1 cellular context compared by ENCODE assay signal in the genomic region with DNA sequence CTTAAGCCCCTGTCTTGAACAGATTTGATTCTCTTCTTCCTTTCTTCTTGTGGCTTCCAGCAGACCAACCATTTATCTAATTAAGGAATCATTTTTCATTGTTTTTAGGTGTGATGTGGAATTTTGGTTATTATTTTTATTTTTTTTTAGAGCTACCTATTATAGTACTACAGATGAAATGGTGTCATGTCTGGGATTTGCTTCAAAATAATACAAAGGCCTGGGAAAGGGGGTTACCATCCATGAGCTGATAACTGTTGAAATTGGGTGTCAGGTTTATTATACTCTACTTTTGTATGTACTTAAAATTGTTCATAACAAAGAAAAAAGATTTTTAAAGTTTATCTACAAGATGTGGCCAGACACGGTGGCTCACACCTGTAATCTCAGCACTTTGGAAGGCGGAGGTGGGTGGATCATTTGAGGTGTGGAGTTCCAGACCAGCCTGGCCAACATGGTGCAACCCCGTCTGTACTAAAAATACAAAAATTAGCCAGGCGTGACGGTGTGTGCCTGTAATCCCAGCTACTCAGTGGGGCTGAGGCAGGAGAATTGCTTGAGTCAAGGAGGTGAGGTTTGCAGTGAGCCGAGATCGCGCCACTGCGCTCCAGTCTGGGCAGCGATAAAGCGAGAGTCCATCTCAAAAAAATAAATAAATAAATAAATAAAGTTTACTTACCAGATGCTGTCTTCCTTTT.
TF ChIP-seq lines count a peak whose summit lies in the region.

No MANE protein-coding gene starts in this region.

TF ChIP-seq in K562, 482 proteins besides CTCF, POLR2A, EP300 and RAD21:
- TF ChIP-seq FOXA3 (CRISPR knock-in tag; conservative IDR thresholded peaks at IDR 0.05 in 1 of 2, IDR thresholded peaks at IDR 0.05 in 1 of 2) (no peak), ZNF311 (CRISPR knock-in tag; IDR thresholded peaks at IDR 0.05) (no peak), SUPT5H (IDR thresholded peaks at IDR 0.05) (no peak)
- TF ChIP-seq, protein P1, sequence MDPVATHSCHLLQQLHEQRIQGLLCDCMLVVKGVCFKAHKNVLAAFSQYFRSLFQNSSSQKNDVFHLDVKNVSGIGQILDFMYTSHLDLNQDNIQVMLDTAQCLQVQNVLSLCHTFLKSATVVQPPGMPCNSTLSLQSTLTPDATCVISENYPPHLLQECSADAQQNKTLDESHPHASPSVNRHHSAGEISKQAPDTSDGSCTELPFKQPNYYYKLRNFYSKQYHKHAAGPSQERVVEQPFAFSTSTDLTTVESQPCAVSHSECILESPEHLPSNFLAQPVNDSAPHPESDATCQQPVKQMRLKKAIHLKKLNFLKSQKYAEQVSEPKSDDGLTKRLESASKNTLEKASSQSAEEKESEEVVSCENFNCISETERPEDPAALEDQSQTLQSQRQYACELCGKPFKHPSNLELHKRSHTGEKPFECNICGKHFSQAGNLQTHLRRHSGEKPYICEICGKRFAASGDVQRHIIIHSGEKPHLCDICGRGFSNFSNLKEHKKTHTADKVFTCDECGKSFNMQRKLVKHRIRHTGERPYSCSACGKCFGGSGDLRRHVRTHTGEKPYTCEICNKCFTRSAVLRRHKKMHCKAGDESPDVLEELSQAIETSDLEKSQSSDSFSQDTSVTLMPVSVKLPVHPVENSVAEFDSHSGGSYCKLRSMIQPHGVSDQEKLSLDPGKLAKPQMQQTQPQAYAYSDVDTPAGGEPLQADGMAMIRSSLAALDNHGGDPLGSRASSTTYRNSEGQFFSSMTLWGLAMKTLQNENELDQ (CRISPR knock-in tag; IDR thresholded peaks at IDR 0.05; ENCODE audit: borderline replicate concordance): no peak
TF ChIP-seq in K562: peak in this region for 0.
